7 cellular contexts compared by ENCODE assay signal in genomic region chr12:69070319-69071090, GRCh38.
DNase-seq lines count a peak whose midpoint lies in the region; ATAC-seq and TF ChIP-seq lines count a peak whose summit lies in the region.

No MANE protein-coding gene starts in this region.

- TF ChIP-seq CTCF in GM12873 (IDR thresholded peaks at IDR 0.05; ENCODE audit: insufficient read depth, low read depth, low read length, missing control alignments), result peak; percentile 91
- peak; percentile 96 for TF ChIP-seq CTCF in astrocyte of the spinal cord (IDR thresholded peaks at IDR 0.05; ENCODE audit: low read depth, low read length)

- WGBS in iPS DF 6.9 (ENCODE audit: insufficient coverage, insufficient read length), result no CpG with 5 or more reads among the region's 6 CpGs

- in situ Hi-C loops in astrocyte of the spinal cord (cut with HindIII; ENCODE audit: low sequenced_read_pairs), result no loop called here

- no peaks in the 10 kb centered on the region; the same call in 1 of the 2 replicates for H3K4me1 ChIP-seq in iPS DF 6.9 (ENCODE audit: control insufficient read depth, insufficient read depth, low read length)

- no peaks in the 10 kb centered on the region for H3K9me3 ChIP-seq in iPS DF 6.9 (ENCODE audit: control insufficient read depth, insufficient read depth, low read length)

- no peaks in the 10 kb centered on the region for H3K27me3 ChIP-seq in iPS DF 6.9 (ENCODE audit: control insufficient read depth, insufficient read depth, low read length)

- no peak overlapping the region for H3K27ac ChIP-seq in iPS DF 6.9 (ENCODE audit: low read length)

- H3K4me3 ChIP-seq in astrocyte of the spinal cord (ENCODE audit: low read depth, low read length) (no peak overlapping the region), iPS DF 6.9 (ENCODE audit: low read length) (no peak overlapping the region)

- DNase-seq in NCI-H128 (lab: John Stamatoyannopoulos, UW; ENCODE audit: unreplicated experiment) (peak; percentile 41), T1000 (lab: John Stamatoyannopoulos, UW) (peak; percentile 100), astrocyte of the spinal cord (ENCODE audit: low read depth, low spot score) (peak; percentile 68), iPS DF 6.9 (ENCODE audit: low read depth, low spot score) (peak; percentile 61)
- peak; percentile 36 to 71 for DNase-seq in stimulated activated CD4-positive, alpha-beta T cell treated with anti-CD3 and anti-CD28 coated beads, Interleukin-12 subunit alpha, Interleukin-12 subunit beta, amount 100 ng/mL, for 24 hours (ENCODE audit: low read depth in 2 of 2)

- H3K36me3 ChIP-seq in iPS DF 6.9 (ENCODE audit: control insufficient read depth, insufficient read depth, low read length), result no peaks in the 10 kb centered on the region

- peak; percentile 67 for ATAC-seq in HG02610 (IDR thresholded peaks at IDR 0.05; ENCODE audit: unreplicated experiment)

Comparison
In these comparisons a context has a peak if more than half of its experiments do, and no peak if none do; other contexts are left out.
1. DNase-seq: peak in every context shown above with its lines; median percentile 100 in T1000; 68 in astrocyte of the spinal cord; 61 in iPS DF 6.9; 54 in stimulated activated CD4-positive, alpha-beta T cell treated with anti-CD3 and anti-CD28 coated beads, Interleukin-12 subunit alpha, Interleukin-12 subunit beta, amount 100 ng/mL, for 24 hours; 41 in NCI-H128.